In the genomic region with DNA sequence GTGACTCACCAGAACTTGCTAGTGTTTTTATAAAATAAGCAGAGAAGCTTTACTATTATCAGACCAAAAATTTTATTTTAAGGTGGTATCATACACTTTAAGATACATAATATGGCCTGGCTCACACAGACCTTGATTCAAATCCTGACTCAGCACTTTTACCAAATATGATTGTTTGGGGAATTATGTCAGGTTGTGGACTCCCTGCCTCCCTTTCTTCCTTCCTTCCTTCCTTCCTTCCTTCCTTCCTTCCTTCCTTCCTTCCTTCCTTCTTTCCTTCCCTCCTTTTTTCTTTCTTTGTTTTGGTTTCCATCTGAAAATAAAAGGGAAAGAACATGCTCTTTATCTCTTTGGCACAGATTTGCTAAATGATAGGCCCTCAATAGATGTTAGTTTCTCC, we compare ENCODE assay signal across 23 cellular contexts.
"Had no signal": no experiment of that assay in that cellular context is flagged by ENCODE, and none has a peak within 500 bp of the region (broad histone marks: within the 10 kb centered on the region; RNA-seq: fewer than 3 reads in every experiment).

No MANE protein-coding gene starts in this region.

- H3K27me3 Mint-ChIP-seq: IgD-negative memory B cell had no signal

- FAIRE-seq: RCC 7860 had no signal

- H3K9ac ChIP-seq: SK-N-SH had no signal

- H3K4me2 ChIP-seq: SK-N-SH had no signal

- H3K4me1 Mint-ChIP-seq: IgD-negative memory B cell had no signal

- H3K27ac ChIP-seq: SJSA1 had no signal

- H3K9me3 Mint-ChIP-seq: IgD-negative memory B cell had no signal

- H3K4me1 ChIP-seq: SJSA1 had no signal

- H3K27ac Mint-ChIP-seq: IgD-negative memory B cell had no signal

- H3K4me3 Mint-ChIP-seq: IgD-negative memory B cell had no signal

- H3K36me3 Mint-ChIP-seq: IgD-negative memory B cell had no signal

- DNase-seq: KBM-7, MV-4-11, NCI-H1092, NCI-H1105 treated with DMSO at 0.1 percent for 48 hours, NCI-H1417 treated with DMSO at 0.1 percent for 48 hours, NCI-H146, NCI-H1694 treated with DMSO at 0.1 percent for 48 hours, NCI-H1930, NCI-H2081, NCI-H2107, NCI-H2227 treated with DMSO at 0.1 percent for 48 hours, NCI-H524, NCI-H69, NCI-H774, Right ventricle myocardium superior, RPMI8226, SIG-M5, SK-N-SH, SW 1271, T-helper 1 cell had no signal

- H3K9me3 ChIP-seq: SJSA1, SK-N-SH had no signal

- H3K4me3 ChIP-seq: SJSA1 had no signal

- H3K36me3 ChIP-seq: SJSA1 had no signal
